In the genomic region with DNA sequence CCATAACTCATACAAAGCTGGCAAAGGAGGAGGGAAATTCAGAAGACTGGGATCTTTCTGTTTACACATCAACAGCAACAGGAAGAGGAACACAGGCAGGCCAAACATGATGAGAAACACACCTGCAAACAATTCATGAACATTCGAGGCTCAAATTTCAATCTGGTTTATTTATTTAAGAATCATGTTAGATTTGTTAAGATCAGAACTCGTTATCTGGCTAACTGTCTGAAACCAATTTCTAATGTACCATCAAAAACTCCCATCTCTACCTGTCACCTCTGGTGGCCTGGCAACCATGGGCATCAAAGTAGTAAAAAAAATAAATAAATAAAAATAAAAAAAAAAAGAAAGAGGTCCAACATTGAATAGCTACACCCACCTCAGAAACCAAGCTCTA, we compare ENCODE assay signal across 22 cellular contexts. TPM values are rescaled to one million over a fixed set of nuclear protein-coding genes. Genes with fewer than 3 reads are reported as not detected.
DNase-seq lines count a peak whose midpoint lies in the region; ATAC-seq and TF ChIP-seq lines count a peak whose summit lies in the region.
"Had no signal": no experiment of that assay in that cellular context is flagged by ENCODE, and none has a peak within 500 bp of the region (broad histone marks: within the 10 kb centered on the region; RNA-seq: fewer than 3 reads in every experiment).

No MANE protein-coding gene starts in this region.

- ATAC-seq in activated CD8-positive, alpha-beta T cell treated with anti-CD3 and anti-CD28 coated beads, Interleukin-2, amount 10 ng/mL, durations not matched to agents 7 days and 5 days: no peak
- ATAC-seq in activated CD8-positive, alpha-beta T cell treated with anti-CD3 and anti-CD28 coated beads for 36 hours: no peak
- ATAC-seq in GM18502 (IDR thresholded peaks at IDR 0.05; ENCODE audit: poor library complexity, unreplicated experiment) (no peak), GM19452 (IDR thresholded peaks at IDR 0.05; ENCODE audit: unreplicated experiment) (no peak), left ventricle myocardium superior (no peak)
- ATAC-seq: body of pancreas; Right ventricle myocardium inferior; stimulated activated naive CD8-positive, alpha-beta T cell treated with anti-CD3 and anti-CD28 coated beads, Interleukin-15, amount 100 ng/mL, for 72 hours had no signal

- no peak for TF ChIP-seq CTCF in activated CD8-positive, alpha-beta T cell treated with anti-CD3 and anti-CD28 coated beads for 36 hours (IDR thresholded peaks at IDR 0.05)
- no peak for TF ChIP-seq CTCF in endothelial cell (IDR thresholded peaks at IDR 0.05; ENCODE audit: unreplicated experiment)

- no peaks in the 10 kb centered on the region for H3K9me3 Mint-ChIP-seq in activated CD8-positive, alpha-beta T cell treated with anti-CD3 and anti-CD28 coated beads, Interleukin-2, amount 10 ng/mL, durations not matched to agents 7 days and 5 days (ENCODE audit: insufficient read depth)
- H3K9me3 Mint-ChIP-seq in activated CD8-positive, alpha-beta T cell treated with anti-CD3 and anti-CD28 coated beads for 36 hours: no peaks in the 10 kb centered on the region
- H3K9me3 Mint-ChIP-seq in endothelial cell (ENCODE audit: unreplicated experiment): no peaks in the 10 kb centered on the region
- H3K9me3 Mint-ChIP-seq: stimulated activated naive CD8-positive, alpha-beta T cell treated with anti-CD3 and anti-CD28 coated beads, Interleukin-15, amount 100 ng/mL, for 72 hours; T-helper 2 cell treated with Interferon-gamma antibody and Interleukin-4, amounts not matched to agents 5 μg/mL and 100 μg/mL, for 36 hours had no signal

- no peaks in the 10 kb centered on the region for H3K27me3 Mint-ChIP-seq in activated CD8-positive, alpha-beta T cell treated with anti-CD3 and anti-CD28 coated beads, Interleukin-2, amount 10 ng/mL, durations not matched to agents 7 days and 5 days (ENCODE audit: low read depth)
- H3K27me3 Mint-ChIP-seq in activated CD8-positive, alpha-beta T cell treated with anti-CD3 and anti-CD28 coated beads for 36 hours: no peaks in the 10 kb centered on the region
- no peaks in the 10 kb centered on the region for H3K27me3 Mint-ChIP-seq in endothelial cell (ENCODE audit: unreplicated experiment)
- H3K27me3 Mint-ChIP-seq: progenitor cell of endocrine pancreas; stimulated activated naive CD8-positive, alpha-beta T cell treated with anti-CD3 and anti-CD28 coated beads, Interleukin-15, amount 100 ng/mL, for 72 hours had no signal

- peaks cover 77% of the 10 kb centered on the region for H3K36me3 Mint-ChIP-seq in activated CD8-positive, alpha-beta T cell treated with anti-CD3 and anti-CD28 coated beads, Interleukin-2, amount 10 ng/mL, durations not matched to agents 7 days and 5 days (ENCODE audit: low read depth)
- H3K36me3 Mint-ChIP-seq in activated CD8-positive, alpha-beta T cell treated with anti-CD3 and anti-CD28 coated beads for 36 hours (ENCODE audit: low read depth): peaks cover 69% of the 10 kb centered on the region
- H3K36me3 Mint-ChIP-seq in endothelial cell (ENCODE audit: low read depth, unreplicated experiment): peaks cover 21% of the 10 kb centered on the region

- peak overlapping the region; percentile 42 for H3K27ac Mint-ChIP-seq in activated CD8-positive, alpha-beta T cell treated with anti-CD3 and anti-CD28 coated beads, Interleukin-2, amount 10 ng/mL, durations not matched to agents 7 days and 5 days
- H3K27ac Mint-ChIP-seq in activated CD8-positive, alpha-beta T cell treated with anti-CD3 and anti-CD28 coated beads for 36 hours: no peak overlapping the region
- H3K27ac Mint-ChIP-seq in endothelial cell (ENCODE audit: unreplicated experiment): peak overlapping the region; percentile 61

- intact Hi-C loops in activated CD8-positive, alpha-beta T cell treated with anti-CD3 and anti-CD28 coated beads for 36 hours (cut with micrococcal nuclease): no loop called here
- intact Hi-C loops in left ventricle myocardium superior (cut with micrococcal nuclease): no loop called here

- H3K4me1 Mint-ChIP-seq in activated CD8-positive, alpha-beta T cell treated with anti-CD3 and anti-CD28 coated beads, Interleukin-2, amount 10 ng/mL, durations not matched to agents 7 days and 5 days (ENCODE audit: low read depth): peaks cover 14% of the 10 kb centered on the region
- peaks cover 27% of the 10 kb centered on the region for H3K4me1 Mint-ChIP-seq in activated CD8-positive, alpha-beta T cell treated with anti-CD3 and anti-CD28 coated beads for 36 hours (ENCODE audit: low read depth)
- H3K4me1 Mint-ChIP-seq in endothelial cell (ENCODE audit: unreplicated experiment): peaks cover 31% of the 10 kb centered on the region

- POLR2A ChIA-PET in activated CD8-positive, alpha-beta T cell treated with anti-CD3 and anti-CD28 coated beads, Interleukin-2, amount 10 ng/mL, durations not matched to agents 7 days and 5 days (lab: Charles Lee): interaction anchor here (1.1 to 3.0 kb wide), 2 partner anchors 10 to 49 kb away, joined by 3 to 16 read pairs; partner anchors contain the start of gene LBR
- POLR2A ChIA-PET in activated CD8-positive, alpha-beta T cell treated with anti-CD3 and anti-CD28 coated beads for 36 hours (lab: Charles Lee): interaction anchor here (0.6 to 1.5 kb wide), 3 partner anchors 11 to 95 kb away, joined by 3 to 5 read pairs (median 3); no protein-coding TSS in a partner anchor

- CTCF ChIA-PET in activated CD8-positive, alpha-beta T cell treated with anti-CD3 and anti-CD28 coated beads, Interleukin-2, amount 10 ng/mL, durations not matched to agents 7 days and 5 days (lab: Charles Lee): interaction anchor here (2.0 kb wide), 1 partner anchor 22 kb away, joined by 8 read pairs; no protein-coding TSS in a partner anchor
- CTCF ChIA-PET in activated CD8-positive, alpha-beta T cell treated with anti-CD3 and anti-CD28 coated beads for 36 hours (lab: Charles Lee): interaction anchor here (1.3 kb wide), 2 partner anchors 23 to 28 kb away, joined by 3 read pairs; no protein-coding TSS in a partner anchor

- DNase-seq in activated CD8-positive, alpha-beta T cell treated with anti-CD3 and anti-CD28 coated beads, Interleukin-2, amount 10 ng/mL, durations not matched to agents 7 days and 5 days: no peak
- no peak for DNase-seq in activated CD8-positive, alpha-beta T cell treated with anti-CD3 and anti-CD28 coated beads for 36 hours
- DNase-seq in DMS53 treated with DMSO at 0.1 percent for 48 hours (lab: John Stamatoyannopoulos, UW; ENCODE audit: unreplicated experiment) (peak; percentile 12), NCI-H2196 (lab: John Stamatoyannopoulos, UW; ENCODE audit: unreplicated experiment) (peak; percentile 28), endothelial cell (ENCODE audit: low spot score) (no peak), left ventricle myocardium superior (no peak)
- DNase-seq: ACHN; activated CD8-positive, alpha-beta memory T cell treated with anti-CD3 and anti-CD28 coated beads, Interleukin-2, amount 50 U/mL, for 48 hours; activated effector memory CD4-positive, alpha-beta T cell treated with Interleukin-2 at 50 U/mL for 16 hours; body of pancreas; glutamatergic neuron; KG1; MV-4-11; NCI-H774; sigmoid colon; stimulated activated naive CD8-positive, alpha-beta T cell treated with anti-CD3 and anti-CD28 coated beads, Interleukin-15, amount 100 ng/mL, for 72 hours; thyroid gland had no signal

- no peak overlapping the region for H3K4me3 Mint-ChIP-seq in activated CD8-positive, alpha-beta T cell treated with anti-CD3 and anti-CD28 coated beads, Interleukin-2, amount 10 ng/mL, durations not matched to agents 7 days and 5 days
- no peak overlapping the region for H3K4me3 Mint-ChIP-seq in activated CD8-positive, alpha-beta T cell treated with anti-CD3 and anti-CD28 coated beads for 36 hours
- H3K4me3 Mint-ChIP-seq in endothelial cell (ENCODE audit: unreplicated experiment): no peak overlapping the region
- H3K4me3 Mint-ChIP-seq: stimulated activated naive CD8-positive, alpha-beta T cell treated with anti-CD3 and anti-CD28 coated beads, Interleukin-15, amount 100 ng/mL, for 72 hours; T-helper 2 cell treated with Interferon-gamma antibody and Interleukin-4, amounts not matched to agents 5 μg/mL and 100 μg/mL, for 36 hours had no signal

RNA-seq across cellular contexts. Expression of gene LBR, which starts 9.8 kb away (rescaled TPM):
- total RNA-seq in activated CD8-positive, alpha-beta T cell treated with anti-CD3 and anti-CD28 coated beads, Interleukin-2, amount 10 ng/mL, durations not matched to agents 7 days and 5 days: 100 to 1,000 TPM; 226 to 234 TPM
- total RNA-seq in activated CD8-positive, alpha-beta T cell treated with anti-CD3 and anti-CD28 coated beads for 36 hours: 100 to 1,000 TPM; 145 to 156 TPM
- 178 TPM for total RNA-seq in endothelial cell (ENCODE audit: unreplicated experiment)
- total RNA-seq in left ventricle myocardium superior: 9.5 TPM

Comparison
In these comparisons a context has a peak if more than half of its experiments do, and no peak if none do; other contexts are left out.
1. DNase-seq: peak in DMS53 treated with DMSO at 0.1 percent for 48 hours (single experiment) and NCI-H2196 (single experiment); none in activated CD8-positive, alpha-beta T cell treated with anti-CD3 and anti-CD28 coated beads, Interleukin-2, amount 10 ng/mL, durations not matched to agents 7 days and 5 days (single experiment), activated CD8-positive, alpha-beta T cell treated with anti-CD3 and anti-CD28 coated beads for 36 hours (single experiment), endothelial cell (single experiment) and left ventricle myocardium superior (single experiment).
2. RNA of gene LBR, which starts 9.8 kb away (total RNA-seq): 226 to 234 TPM in activated CD8-positive, alpha-beta T cell treated with anti-CD3 and anti-CD28 coated beads, Interleukin-2, amount 10 ng/mL, durations not matched to agents 7 days and 5 days, 178 TPM in endothelial cell (single experiment) and 145 to 156 TPM in activated CD8-positive, alpha-beta T cell treated with anti-CD3 and anti-CD28 coated beads for 36 hours; 9.5 TPM in left ventricle myocardium superior (single experiment); every median in the first group is over 10 times any median in the second.